8 cellular contexts compared by ENCODE assay signal in genomic region chr17:1577657-1578428, GRCh38. TPM values are rescaled to one million over a fixed set of nuclear protein-coding genes. Genes with fewer than 3 reads are reported as not detected.
DNase-seq lines count a peak whose midpoint lies in the region; ATAC-seq and TF ChIP-seq lines count a peak whose summit lies in the region.

No MANE protein-coding gene starts in this region.

- H3K9me3 ChIP-seq in KOPT-K1 (ENCODE audit: insufficient read depth, low read length, poor library complexity, severe bottlenecking) (no peaks in the 10 kb centered on the region), breast epithelium (no peaks in the 10 kb centered on the region), mucosa of rectum (ENCODE audit: control insufficient read depth in 2 of 2, low read length in 2 of 2) (no peaks in the 10 kb centered on the region), testis (no peaks in the 10 kb centered on the region)

- no peak for ATAC-seq in GM18909 (IDR thresholded peaks at IDR 0.05; ENCODE audit: poor library complexity, unreplicated experiment)

- H3K36me3 ChIP-seq in KOPT-K1 (ENCODE audit: insufficient read depth, low read length) (peaks cover 8% of the 10 kb centered on the region), breast epithelium (no peaks in the 10 kb centered on the region), mucosa of rectum (ENCODE audit: control insufficient read depth in 2 of 2, insufficient read depth in 2 of 2, low read length in 2 of 2) (peaks cover 0 to 2% of the 10 kb centered on the region in 2 donors), testis (ENCODE audit: low read depth, missing control alignments) (no peaks in the 10 kb centered on the region)

- peak in 1 of 2 donors; percentile 42 for DNase-seq in breast epithelium (ENCODE audit: low spot score in 2 of 2)
- no peak for DNase-seq in testis
- no peak for DNase-seq in NCI-H2196 (lab: John Stamatoyannopoulos, UW; ENCODE audit: unreplicated experiment)
- DNase-seq in NCI-H524 (lab: John Stamatoyannopoulos, UW): no peak
- DNase-seq in activated gamma-delta T cell treated with Interleukin-2 at 50 U/mL for 16 hours: no peak

- H3K4me3 ChIP-seq in breast epithelium (peak overlapping the region in 2 of 3 donors; percentile 7 to 52), mucosa of rectum (ENCODE audit: low read length in 2 of 2) (no peak overlapping the region), testis (no peak overlapping the region)

- H3K27ac ChIP-seq in KOPT-K1 (ENCODE audit: low read depth, low read length, poor library complexity, severe bottlenecking) (peak overlapping the region; percentile 39), breast epithelium (peak overlapping the region; percentile 93 to 99), mucosa of rectum (ENCODE audit: low read depth in 2 of 2, low read length in 2 of 2) (peak overlapping the region; percentile 78 to 82), testis (peak overlapping the region; percentile 70 to 83)

- no peaks in the 10 kb centered on the region for H3K27me3 ChIP-seq in breast epithelium
- no peaks in the 10 kb centered on the region for H3K27me3 ChIP-seq in mucosa of rectum (ENCODE audit: control insufficient read depth in 2 of 2, insufficient read depth in 2 of 2, low read length in 2 of 2)
- H3K27me3 ChIP-seq in testis: no peaks in the 10 kb centered on the region

- TF ChIP-seq CTCF in breast epithelium (IDR thresholded peaks at IDR 0.05) (no peak), testis (IDR thresholded peaks at IDR 0.05) (no peak)

- TF ChIP-seq POLR2A in breast epithelium (IDR thresholded peaks at IDR 0.05) (no peak), testis (IDR thresholded peaks at IDR 0.05) (no peak)

- H3K9ac ChIP-seq in mucosa of rectum (ENCODE audit: low read depth in 1 of 2, low read length in 2 of 2): peak overlapping the region; percentile 15 to 44

- 78 to 83% methylated on average over 17 to 19 of the region's 19 CpGs for WGBS in testis, 2 donors

- H3K4me1 ChIP-seq in breast epithelium: peaks cover 8 to 23% of the 10 kb centered on the region in 2 donors
- peaks cover 17 to 21% of the 10 kb centered on the region in 2 donors for H3K4me1 ChIP-seq in mucosa of rectum (ENCODE audit: control insufficient read depth in 2 of 2, insufficient read depth in 2 of 2, low read length in 2 of 2)
- H3K4me1 ChIP-seq in testis: peaks cover 30% of the 10 kb centered on the region

- intact Hi-C loops in breast epithelium (cut with DNase I; ENCODE audit: low total_unique reads): no loop called here
- intact Hi-C loops in testis (cut with DNase I; ENCODE audit: low total_unique reads): loop anchor here (5.0 kb wide), 2 partner anchors 49 to 69 kb away; partner anchors contain the start of genes RILP, SCARF1 and SLC43A2

RNA-seq across cellular contexts. Expression of gene PITPNA, which starts 15.3 kb away (rescaled TPM):
- total RNA-seq in breast epithelium (10 to 100 TPM; 24.6 to 37.7 (median 28.8) TPM), testis (10 to 100 TPM; 52.7 to 53.1 TPM)
- 92.4 TPM for polyA plus RNA-seq in testis (ENCODE audit: insufficient read depth, low read depth, low replicate concordance)

RNA-seq across cellular contexts. Expression of gene SLC43A2, which starts 50.8 kb away (rescaled TPM):
- total RNA-seq in breast epithelium (10 to 100 TPM; 13.8 to 18.9 (median 14.9) TPM), testis (10 to 100 TPM; 12.4 to 15.7 TPM)
- polyA plus RNA-seq in testis (ENCODE audit: insufficient read depth, low read depth, low replicate concordance): 11.7 TPM

Comparison
In these comparisons a context has a peak if more than half of its experiments do, and no peak if none do; other contexts are left out.
1. H3K27ac ChIP-seq: peak in every context shown above with its lines; median percentile 96 in breast epithelium; 80 in mucosa of rectum; 76 in testis; 39 in KOPT-K1.
2. H3K4me3 ChIP-seq: peak in breast epithelium (2 of 3); none in mucosa of rectum (0 of 2) and testis (0 of 2).